ENCODE assay signal across 8 cellular contexts in the genomic region with DNA sequence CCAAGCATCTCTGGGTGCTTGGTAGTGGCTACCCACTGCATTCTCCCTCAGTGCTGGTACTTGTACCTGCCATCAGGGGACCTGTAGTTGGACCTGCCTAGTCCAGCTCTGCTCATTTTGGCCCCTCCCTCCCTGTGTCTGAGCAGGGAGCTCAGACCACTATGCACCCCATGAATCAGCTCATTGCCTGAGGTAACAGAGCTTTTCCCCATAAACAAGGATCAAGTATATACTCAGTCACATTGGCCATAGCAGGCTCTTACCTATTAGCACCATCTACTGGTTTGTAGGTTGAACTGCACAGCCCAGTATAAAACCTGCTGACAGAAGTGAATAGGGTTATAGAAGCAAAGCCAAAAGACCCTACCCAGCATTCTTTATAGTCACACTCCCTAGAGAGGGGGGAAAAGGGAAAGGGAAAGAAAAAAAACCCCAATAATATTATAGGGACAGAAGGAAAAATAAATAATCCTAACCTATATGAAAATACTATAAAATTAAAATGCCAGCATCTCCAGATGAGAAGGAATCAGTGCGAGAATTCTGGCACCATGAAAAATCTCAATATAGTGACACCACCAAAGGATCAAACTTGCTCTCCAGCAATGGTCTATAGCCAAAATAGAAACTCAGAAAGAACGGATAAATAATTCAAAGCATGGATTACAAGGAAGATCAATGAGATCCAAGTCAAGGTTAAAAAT. TPM values are rescaled to one million over a fixed set of nuclear protein-coding genes. Genes with fewer than 3 reads are reported as not detected.
DNase-seq lines count a peak whose midpoint lies in the region; ATAC-seq and TF ChIP-seq lines count a peak whose summit lies in the region.

No MANE protein-coding gene starts in this region.

- in situ Hi-C loops in astrocyte of the spinal cord (cut with HindIII; ENCODE audit: low sequenced_read_pairs): no loop called here

- ATAC-seq in HG03354 (IDR thresholded peaks at IDR 0.05; ENCODE audit: poor library complexity, severe bottlenecking, unreplicated experiment) (peak; percentile 62), PC-3 (peak; percentile 86)

- H3K36me3 Mint-ChIP-seq in immature natural killer cell: peaks cover 28 to 45% (median 38%) of the 10 kb centered on the region in 3 donors

- H3K27ac Mint-ChIP-seq in immature natural killer cell: peak overlapping the region in 1 of 6 donors; percentile 50

- peaks cover 5% of the 10 kb centered on the region for H3F3A ChIP-seq in PC-3 (ENCODE audit: low read length, unreplicated experiment)

- no peak overlapping the region for H2AFZ ChIP-seq in PC-3 (ENCODE audit: low read length)

- H3K27me3 Mint-ChIP-seq in immature natural killer cell (ENCODE audit: low read depth in 3 of 3): peaks cover 0 to 4% (median 0%) of the 10 kb centered on the region in 3 donors

- H3K9me3 Mint-ChIP-seq in immature natural killer cell: peaks cover 0 to 9% (median 5%) of the 10 kb centered on the region in 6 donors

- peaks cover 5 to 8% of the 10 kb centered on the region in 2 donors for H3K4me1 Mint-ChIP-seq in immature natural killer cell

- no TSS peak for BruUV-seq in PC-3 (replicated peaks; lab: Mats Ljungman, UMichigan)

- no peak overlapping the region for H3K4me2 ChIP-seq in PC-3 (ENCODE audit: low read length)

- H3K9me3 ChIP-seq in PC-3 (ENCODE audit: low read length): no peaks in the 10 kb centered on the region

- H3K4me3 ChIP-seq in GM06990 (replicated peaks; ENCODE audit: low read depth, low read length) (no peak overlapping the region), PC-3 (ENCODE audit: low read length) (no peak overlapping the region), astrocyte of the spinal cord (ENCODE audit: low read depth, low read length) (no peak overlapping the region)

- CTCF ChIA-PET in PC-3 (lab: Charles Lee): interaction anchor here (0.7 to 1.3 kb wide), 3 partner anchors 127 to 132 kb away, joined by 4 to 6 read pairs (median 5); no protein-coding TSS in a partner anchor

- no peak overlapping the region for H3K9ac ChIP-seq in PC-3 (ENCODE audit: low read length)

- H3K36me3 ChIP-seq in GM06990 (ENCODE audit: control insufficient read depth, insufficient read depth, low read length): no peaks in the 10 kb centered on the region; the same call in 1 of the 2 replicates
- H3K36me3 ChIP-seq in PC-3 (ENCODE audit: low read depth, low read length): no peaks in the 10 kb centered on the region

- H3K27me3 ChIP-seq in GM06990 (replicated peaks; ENCODE audit: control insufficient read depth, insufficient read depth, low read length): no peaks in the 10 kb centered on the region
- H3K27me3 ChIP-seq in PC-3 (ENCODE audit: low read length): no peaks in the 10 kb centered on the region

- DNase-seq in AG08395 (ENCODE audit: low spot score) (peak; percentile 43), GM06990 (ENCODE audit: extremely low read depth, insufficient read length) (peak; percentile 31), PC-3 (peak; percentile 84), astrocyte of the spinal cord (ENCODE audit: low read depth, low spot score) (peak; percentile 60), immature natural killer cell (peak; percentile 42 to 56 (median 44)), stromal cell of bone marrow (ENCODE audit: low read depth) (peak; percentile 31), GM19238 (ENCODE audit: insufficient read length, low spot score) (no peak)

- peak; percentile 90 for TF ChIP-seq CTCF in GM06990 (IDR thresholded peaks at IDR 0.05; ENCODE audit: insufficient read depth, low read length, poor library complexity, severe bottlenecking)
- TF ChIP-seq CTCF in PC-3 (conservative IDR thresholded peaks at IDR 0.05; ENCODE audit: low read depth, low read length): peak; percentile 95
- TF ChIP-seq CTCF in astrocyte of the spinal cord (IDR thresholded peaks at IDR 0.05; ENCODE audit: low read depth, low read length): peak; percentile 92

- POLR2A ChIA-PET in PC-3 (lab: Charles Lee; ENCODE audit: unreplicated experiment): no interaction called here

- H3K4me1 ChIP-seq in PC-3 (ENCODE audit: insufficient read depth, low read length): peaks cover 10% of the 10 kb centered on the region

- no peaks in the 10 kb centered on the region for H4K20me1 ChIP-seq in PC-3 (ENCODE audit: low read length)

- intact Hi-C loops in PC-3 (cut with micrococcal nuclease): loop anchor here (1.0 to 5.0 kb wide), 3 partner anchors 106 to 182 kb away; a partner anchor contains a TSS

- H3K4me3 Mint-ChIP-seq in immature natural killer cell: no peak overlapping the region

- H3K9me2 ChIP-seq in PC-3 (replicated peaks; ENCODE audit: low read length): no peaks in the 10 kb centered on the region

- no peak overlapping the region for H3K27ac ChIP-seq in PC-3 (ENCODE audit: low read length)

- H3K79me2 ChIP-seq in PC-3 (ENCODE audit: low read length): no peaks in the 10 kb centered on the region

RNA-seq across cellular contexts. Expression of a gene that starts 6.9 kb away (rescaled TPM):
- total RNA-seq in PC-3 (2014; rRNA removed): 0.26 and 5.9 TPM in 2 replicates
- polyA plus RNA-seq in immature natural killer cell: under 1 TPM in 2 of 3 donors, not detected in 1; 0.46 to 0.94 TPM
